13 cellular contexts compared by ENCODE assay signal in the genomic region with DNA sequence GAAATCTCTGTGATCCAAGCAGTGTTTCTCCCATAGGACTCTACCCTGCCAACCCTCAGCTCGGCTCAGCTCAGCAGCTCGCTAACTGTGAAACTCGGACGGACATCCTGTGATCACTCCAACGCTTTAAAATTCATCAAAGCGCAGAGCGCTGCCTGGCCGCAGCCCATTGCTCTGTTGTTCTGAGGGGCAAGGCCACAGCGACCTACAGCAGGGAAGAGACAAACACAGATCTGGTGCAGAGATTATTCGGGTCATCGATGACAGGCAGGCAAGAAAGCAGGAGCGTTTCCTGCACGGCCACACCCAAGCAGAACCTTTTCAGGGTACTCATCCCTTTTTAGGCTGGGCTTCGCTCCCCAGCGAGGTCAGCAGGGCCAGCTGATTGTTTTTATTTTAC.
DNase-seq lines count a peak whose midpoint lies in the region; ATAC-seq and TF ChIP-seq lines count a peak whose summit lies in the region.
"Had no signal": no experiment of that assay in that cellular context is flagged by ENCODE, and none has a peak within 500 bp of the region (broad histone marks: within the 10 kb centered on the region; RNA-seq: fewer than 3 reads in every experiment).

No MANE protein-coding gene starts in this region.

- intact Hi-C loops in cardiac septum (cut with DNase I) = loop anchor here (10.0 kb wide), 1 partner anchor 395 kb away; no protein-coding TSS in a partner anchor
- intact Hi-C loops in Right ventricle myocardium superior (cut with DNase I) = no loop called here
- intact Hi-C loops in natural killer cell (cut with micrococcal nuclease) = loop anchor here (10.0 kb wide), 1 partner anchor 395 kb away; no protein-coding TSS in a partner anchor

- TF ChIP-seq CTCF in glutamatergic neuron (IDR thresholded peaks at IDR 0.05; ENCODE audit: partially characterized antibody, unreplicated experiment) (no peak), natural killer cell (IDR thresholded peaks at IDR 0.05) (no peak)

- peak; percentile 24 for DNase-seq in cardiac septum (ENCODE audit: low spot score)
- no peak for DNase-seq in Right ventricle myocardium superior
- no peak for DNase-seq in glutamatergic neuron
- peak; percentile 47 for DNase-seq in retina
- DNase-seq in natural killer cell = no peak
- DNase-seq in NCI-H82 (lab: John Stamatoyannopoulos, UW) = no peak
- DNase-seq: 8988T, Caco-2, HCEC 1CT had no signal

- ATAC-seq in Right ventricle myocardium superior (ENCODE audit: poor library complexity) (no peak), natural killer cell (no peak), GM18858 (IDR thresholded peaks at IDR 0.05; ENCODE audit: unreplicated experiment) (no peak)
- ATAC-seq: GM23338 had no signal

- H3K9me3 Mint-ChIP-seq in glutamatergic neuron (ENCODE audit: unreplicated experiment) (peaks cover 23% of the 10 kb centered on the region), natural killer cell (no peaks in the 10 kb centered on the region)
- H3K9me3 Mint-ChIP-seq: CD4-positive, alpha-beta T cell had no signal

- H3K27ac Mint-ChIP-seq in glutamatergic neuron (ENCODE audit: unreplicated experiment) = peak overlapping the region; percentile 29
- no peak overlapping the region for H3K27ac Mint-ChIP-seq in natural killer cell
- H3K27ac Mint-ChIP-seq: B cell; CD4-positive, alpha-beta T cell; GM23338 had no signal

- no peaks in the 10 kb centered on the region for H3K36me3 Mint-ChIP-seq in glutamatergic neuron (ENCODE audit: unreplicated experiment)
- no peaks in the 10 kb centered on the region for H3K36me3 Mint-ChIP-seq in natural killer cell

- H3K4me3 Mint-ChIP-seq in glutamatergic neuron (ENCODE audit: unreplicated experiment) (no peak overlapping the region), natural killer cell (no peak overlapping the region)
- H3K4me3 Mint-ChIP-seq: B cell; CD4-positive, alpha-beta T cell; GM23338 had no signal

- H3K4me1 Mint-ChIP-seq in glutamatergic neuron (ENCODE audit: low read depth, unreplicated experiment) (peaks cover 22% of the 10 kb centered on the region), natural killer cell (peaks cover 10 to 16% of the 10 kb centered on the region in 2 donors)

- H3K27me3 Mint-ChIP-seq in glutamatergic neuron (ENCODE audit: unreplicated experiment) = peaks cover 26% of the 10 kb centered on the region
- H3K27me3 Mint-ChIP-seq in natural killer cell (ENCODE audit: low read depth in 2 of 2) = peaks cover 29 to 42% of the 10 kb centered on the region in 2 donors

Comparison
In these comparisons a context has a peak if more than half of its experiments do, and no peak if none do; other contexts are left out.
1. DNase-seq: peak in cardiac septum (single experiment) and retina (single experiment); none in Right ventricle myocardium superior (single experiment), glutamatergic neuron (single experiment), natural killer cell (single experiment) and NCI-H82 (single experiment).